ENCODE assay signal across 22 cellular contexts in genomic region chr19:45216677-45217076, GRCh38. TPM values are rescaled to one million over a fixed set of nuclear protein-coding genes. Genes with fewer than 3 reads are reported as not detected.
"Had no signal": no experiment of that assay in that cellular context is flagged by ENCODE, and none has a peak within 500 bp of the region (broad histone marks: within the 10 kb centered on the region; RNA-seq: fewer than 3 reads in every experiment).

No MANE protein-coding gene starts in this region.

- H3K36me3 Mint-ChIP-seq: activated naive CD8-positive, alpha-beta T cell; brain; natural killer cell treated with Interleukin-12 subunit alpha and Interleukin-12 subunit beta and Interleukin-15 and Interleukin-18, amount 100 ng/mL, for 72 hours had no signal

- FAIRE-seq: urothelium cell line had no signal

- H3K27ac Mint-ChIP-seq: activated naive CD8-positive, alpha-beta T cell; brain; natural killer cell treated with Interleukin-12 subunit alpha and Interleukin-12 subunit beta and Interleukin-15 and Interleukin-18, amount 100 ng/mL, for 72 hours; progenitor cell of endocrine pancreas had no signal

- H3K4me1 ChIP-seq: colonic mucosa had no signal

- H3K4me3 ChIP-seq: colonic mucosa, esophagus muscularis mucosa, lung, tibial artery had no signal

- ATAC-seq: natural killer cell treated with Interleukin-12 subunit alpha and Interleukin-12 subunit beta and Interleukin-15 and Interleukin-18, amount 100 ng/mL, for 72 hours; stimulated activated naive CD8-positive, alpha-beta T cell treated with anti-CD3 and anti-CD28 coated beads, Interleukin-15, Interleukin-2, amounts not matched to agents 100 U/mL and 50 U/mL, for 24 hours had no signal

- H3K9me3 ChIP-seq: colonic mucosa, esophagus muscularis mucosa, tibial artery had no signal

- DNase-seq: activated CD4-positive, alpha-beta T cell treated with anti-CD3 and anti-CD28 coated beads for 1 hour; activated CD4-positive, alpha-beta T cell treated with anti-CD3 and anti-CD28 coated beads, Interleukin-2, amount 50 U/mL, for 48 hours; activated T-cell treated with anti-CD3 and anti-CD28 coated beads for 4 hours; amygdala; central memory CD4-positive, alpha-beta T cell; colonic mucosa; effector CD4-positive, alpha-beta T cell; hippocampal formation; islet precursor cell; occipital lobe; stimulated activated naive CD8-positive, alpha-beta T cell treated with anti-CD3 and anti-CD28 coated beads, Interleukin-15, Interleukin-2, amounts not matched to agents 100 U/mL and 50 U/mL, for 24 hours; substantia nigra; tibial artery had no signal

- H3K36me3 ChIP-seq: colonic mucosa, esophagus muscularis mucosa, tibial artery had no signal

- H3K9me3 Mint-ChIP-seq: brain; natural killer cell treated with Interleukin-12 subunit alpha and Interleukin-12 subunit beta and Interleukin-15 and Interleukin-18, amount 100 ng/mL, for 72 hours had no signal

- H3K4me3 Mint-ChIP-seq: activated naive CD8-positive, alpha-beta T cell; natural killer cell treated with Interleukin-12 subunit alpha and Interleukin-12 subunit beta and Interleukin-15 and Interleukin-18, amount 100 ng/mL, for 72 hours had no signal

- H3K27ac ChIP-seq: colonic mucosa, tibial artery had no signal

RNA-seq across cellular contexts. Expression of gene EXOC3L2, which starts 28.5 kb away (rescaled TPM):
- total RNA-seq: fibroblast of villous mesenchyme; natural killer cell treated with Interleukin-12 subunit alpha and Interleukin-12 subunit beta and Interleukin-15 and Interleukin-18, amount 100 ng/mL, for 72 hours; occipital lobe; progenitor cell of endocrine pancreas; T-helper 1 cell treated with Interleukin-12 subunit alpha and Interleukin-12 subunit beta and Interleukin-4 antibody, amounts not matched to agents 30 ng/mL and 1 ng/mL, for 36 hours had no signal
